ENCODE assay signal across 1 cellular context in genomic region chr9:136411358-136411757, GRCh38.
TF ChIP-seq lines count a peak whose summit lies in the region.

No MANE protein-coding gene starts in this region.

TF ChIP-seq in HCT116, 20 proteins besides CTCF, POLR2A, EP300 and RAD21 (continued from another document):
- TF ChIP-seq SIN3A (IDR thresholded peaks at IDR 0.05; ENCODE audit: low read depth), result no peak
